8 cellular contexts compared by ENCODE assay signal in genomic region chr12:67710582-67710981, GRCh38.
DNase-seq lines count a peak whose midpoint lies in the region; ATAC-seq and TF ChIP-seq lines count a peak whose summit lies in the region.

No MANE protein-coding gene starts in this region.

- no CpG with 5 or more reads among the region's 3 CpGs for WGBS in IMR-90 (ENCODE audit: extremely low coverage in 2 of 2, insufficient read length in 1 of 2), 2 experiments

- no peak overlapping the region for H3K4me2 ChIP-seq in IMR-90 (ENCODE audit: low read depth, low read length)

- BruUV-seq in IMR-90 (replicated peaks; lab: Mats Ljungman, UMichigan), result no TSS peak

- peaks cover 8% of the 10 kb centered on the region; the same call in 1 of the 2 replicates for H3K9me1 ChIP-seq in IMR-90 (ENCODE audit: insufficient read depth, low read length)

- no peak overlapping the region for H4K91ac ChIP-seq in IMR-90 (ENCODE audit: insufficient read depth, low read depth, low read length)

- H3K23ac ChIP-seq in IMR-90 (ENCODE audit: low read depth, low read length), result no peak overlapping the region

- H3K18ac ChIP-seq in IMR-90 (ENCODE audit: low read depth, low read length), result no peak overlapping the region; the same call in 1 of the 2 replicates

- H2BK120ac ChIP-seq in IMR-90 (ENCODE audit: low read depth, low read length), result 0 out of 2 replicates have a peak overlapping the region, but pooled peaks have one; percentile 9

- H3K56ac ChIP-seq in IMR-90 (ENCODE audit: extremely low read depth, insufficient read depth, low read length), result no peak overlapping the region

- CTCF ChIA-PET in IMR-90 (lab: Yijun Ruan, JAX), result no interaction called here

- no peak for TF ChIP-seq POLR2A in IMR-90 (IDR thresholded peaks at IDR 0.05; ENCODE audit: low read depth, low read length)

- no peak overlapping the region for H3K14ac ChIP-seq in IMR-90 (replicated peaks; ENCODE audit: low read depth, low read length)

- no peaks in the 10 kb centered on the region for H4K20me1 ChIP-seq in IMR-90 (ENCODE audit: insufficient read depth, low read length)

- no peak overlapping the region for H4K5ac ChIP-seq in IMR-90 (ENCODE audit: low read depth, low read length)

- dilution Hi-C loops in IMR-90 (cut with HindIII; ENCODE audit: low sequenced_read_pairs, unreplicated experiment), result no loop called here

- POLR2A ChIA-PET in IMR-90 (lab: Charles Lee; ENCODE audit: unreplicated experiment), result no interaction called here

- in situ Hi-C loops in GM13976 (cut with MboI; ENCODE audit: low sequenced_read_pairs, unreplicated experiment), result no loop called here
- in situ Hi-C loops in IMR-90 (cut with MboI; ENCODE audit: low sequenced_read_pairs), result no loop called here

- DNase-seq in GM13976 (ENCODE audit: low spot score) (peak; percentile 32), IMR-90 (peak; percentile 62), left ventricle myocardium superior (no peak), NCI-H1694 treated with DMSO at 0.1 percent for 48 hours (lab: John Stamatoyannopoulos, UW) (no peak)
- DNase-seq in activated naive CD4-positive, alpha-beta T cell treated with Interleukin-2 at 50 U/mL for 16 hours, result no peak
- DNase-seq in activated CD4-positive, alpha-beta T cell treated with anti-CD3 and anti-CD28 coated beads, Interleukin-2, amount 50 U/mL, for 1 hour, result no peak
- DNase-seq in stimulated activated naive CD4-positive, alpha-beta T cell treated with Interleukin-2 at 50 U/mL for 16 hours (lab: John Stamatoyannopoulos, UW), result no peak

- peaks cover 7% of the 10 kb centered on the region for H3K4me1 ChIP-seq in IMR-90 (ENCODE audit: control insufficient read depth, insufficient read depth, low read length)

- H3K9me3 ChIP-seq in IMR-90 (ENCODE audit: control insufficient read depth, insufficient read depth, low read length), result no peaks in the 10 kb centered on the region

- no peak overlapping the region for H3K4me3 ChIP-seq in IMR-90 (ENCODE audit: insufficient read depth, low read depth, low read length)

- H2BK15ac ChIP-seq in IMR-90 (ENCODE audit: low read depth, low read length), result peak overlapping the region; percentile 84; the same call in 1 of the 3 replicates

- H2AK5ac ChIP-seq in IMR-90 (ENCODE audit: low read depth, low read length), result peak overlapping the region; percentile 44; the same call in 1 of the 2 replicates

- ATAC-seq in GM21737 (IDR thresholded peaks at IDR 0.05; ENCODE audit: unreplicated experiment) (peak; percentile 95), IMR-90 (ENCODE audit: low read depth) (peak; percentile 74), left ventricle myocardium superior (peak; percentile 51)

- no peak overlapping the region for H3K27ac ChIP-seq in IMR-90 (ENCODE audit: insufficient read depth, low read length)

- no peaks in the 10 kb centered on the region for H3K36me3 ChIP-seq in IMR-90 (ENCODE audit: control insufficient read depth, insufficient read depth, low read length)

- no peak for TF ChIP-seq RAD21 in IMR-90 (IDR thresholded peaks at IDR 0.05; ENCODE audit: low read length)

- H3K4ac ChIP-seq in IMR-90 (ENCODE audit: low read depth, low read length), result no peak overlapping the region

- H2AFZ ChIP-seq in IMR-90 (replicated peaks; ENCODE audit: low read length, poor library complexity), result no peak overlapping the region

- H2BK20ac ChIP-seq in IMR-90 (ENCODE audit: low read depth, low read length), result 0 out of 2 replicates have a peak overlapping the region, but pooled peaks have one; percentile 6

- no peaks in the 10 kb centered on the region for H3K27me3 ChIP-seq in IMR-90 (ENCODE audit: control insufficient read depth, insufficient read depth, low read length)

- intact Hi-C loops in IMR-90 (cut with micrococcal nuclease), result loop anchor here (5.0 kb wide), 1 partner anchor 37 kb away; no protein-coding TSS in a partner anchor
- intact Hi-C loops in left ventricle myocardium superior (cut with micrococcal nuclease), result no loop called here

- no peak overlapping the region for H3K9ac ChIP-seq in IMR-90 (ENCODE audit: low read depth, low read length)

- TF ChIP-seq CTCF in GM13976 (IDR thresholded peaks at IDR 0.05; ENCODE audit: borderline replicate concordance, control extremely low read depth, extremely low read depth, insufficient read depth, missing control alignments) (no peak), IMR-90 (conservative IDR thresholded peaks at IDR 0.05; ENCODE audit: low read depth, low read length) (no peak)

- 0 out of 4 replicates have a peak overlapping the region, but pooled peaks of 1 of the 2 experiments have one; percentile 1 for H4K8ac ChIP-seq in IMR-90 (ENCODE audit: low read depth in 2 of 2, low read length in 2 of 2)

- no peaks in the 10 kb centered on the region for H3K79me1 ChIP-seq in IMR-90 (ENCODE audit: low read depth in 1 of 2, low read length in 2 of 2)

- H2AK9ac ChIP-seq in IMR-90 (replicated peaks; ENCODE audit: low read depth, low read length, poor library complexity), result no peak overlapping the region

- H2BK5ac ChIP-seq in IMR-90 (ENCODE audit: low read depth, low read length, poor library complexity, severe bottlenecking), result no peak overlapping the region

TF ChIP-seq in IMR-90, 13 proteins besides CTCF, POLR2A, EP300 and RAD21:
- TF ChIP-seq CHD1 (IDR thresholded peaks at IDR 0.05; ENCODE audit: low read depth, low read length) (no peak), RCOR1 (IDR thresholded peaks at IDR 0.05; ENCODE audit: insufficient replicate concordance, low read length) (no peak), FOS (IDR thresholded peaks at IDR 0.05; ENCODE audit: low read depth, low read length) (no peak)

Comparison
In these comparisons a context has a peak if more than half of its experiments do, and no peak if none do; other contexts are left out.
1. DNase-seq: peak in GM13976 (single experiment) and IMR-90 (single experiment); none in left ventricle myocardium superior (single experiment), NCI-H1694 treated with DMSO at 0.1 percent for 48 hours (single experiment), activated naive CD4-positive, alpha-beta T cell treated with Interleukin-2 at 50 U/mL for 16 hours (single experiment), activated CD4-positive, alpha-beta T cell treated with anti-CD3 and anti-CD28 coated beads, Interleukin-2, amount 50 U/mL, for 1 hour (single experiment) and stimulated activated naive CD4-positive, alpha-beta T cell treated with Interleukin-2 at 50 U/mL for 16 hours (single experiment).
2. Peak in every context shown above with its lines, with median percentiles within 50 percentile points of each other: ATAC-seq.